In the genomic region with DNA sequence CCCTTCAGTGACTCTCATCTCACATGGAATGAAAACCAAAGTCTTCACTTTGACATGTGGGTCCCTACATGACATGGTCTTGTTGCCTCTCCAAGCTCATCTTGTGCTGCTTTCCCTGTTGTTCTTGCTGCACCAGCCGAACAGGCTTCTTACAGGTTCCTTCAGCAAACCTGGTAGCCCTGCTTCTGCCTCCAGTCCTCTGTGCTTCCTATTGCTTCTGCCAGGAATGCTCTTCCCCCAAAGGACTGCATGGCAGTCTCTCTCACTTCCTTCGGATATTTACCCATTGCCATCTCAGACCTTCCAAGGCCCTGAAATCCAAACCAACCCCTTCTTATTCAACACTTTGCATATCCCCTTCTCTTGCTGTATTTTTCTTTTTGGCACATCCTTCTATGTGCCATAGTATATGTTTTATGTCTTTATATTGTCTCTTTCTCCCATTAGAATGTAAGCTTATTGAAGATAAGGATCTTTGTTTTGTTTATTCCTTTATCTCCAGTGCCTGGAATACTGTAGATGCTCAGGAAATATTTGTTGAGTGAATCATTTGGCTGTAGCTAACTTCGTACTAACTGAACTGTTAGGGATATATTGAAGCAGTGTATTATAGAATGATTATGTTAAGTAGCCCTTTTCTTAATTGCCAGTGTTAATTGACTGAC, we compare ENCODE assay signal across 1 cellular context.
TF ChIP-seq lines count a peak whose summit lies in the region.

No MANE protein-coding gene starts in this region.

TF ChIP-seq in HepG2, 621 proteins besides CTCF, POLR2A, EP300 and RAD21 (continued from another document):
- TF ChIP-seq AHDC1 (CRISPR knock-in tag; IDR thresholded peaks at IDR 0.05; ENCODE audit: borderline replicate concordance) (peak; percentile 16; the same call in 1 of the 2 replicates), MLLT10 (CRISPR knock-in tag; IDR thresholded peaks at IDR 0.05) (no peak), ZNF3 (CRISPR knock-in tag; IDR thresholded peaks at IDR 0.05) (0 out of 2 replicates have a peak, but pooled peaks have one; percentile 38), ZNF343 (CRISPR knock-in tag; IDR thresholded peaks at IDR 0.05) (no peak), KDM5A (IDR thresholded peaks at IDR 0.05; ENCODE audit: borderline replicate concordance, low read length) (no peak), SOX5 (CRISPR knock-in tag; IDR thresholded peaks at IDR 0.05; ENCODE audit: borderline replicate concordance) (peak; percentile 65; the same call in 1 of the 2 replicates), RXRB (CRISPR knock-in tag; IDR thresholded peaks at IDR 0.05; ENCODE audit: borderline replicate concordance) (peak; percentile 14; the same call in 1 of the 2 replicates), CREB1 (IDR thresholded peaks at IDR 0.05) (no peak), CREB1 (CRISPR knock-in tag; IDR thresholded peaks at IDR 0.05) (no peak), MED1 (CRISPR knock-in tag; IDR thresholded peaks at IDR 0.05) (peak; percentile 38), ZNF317 (CRISPR knock-in tag; IDR thresholded peaks at IDR 0.05) (no peak), GATAD2A (CRISPR knock-in tag; IDR thresholded peaks at IDR 0.05) (peak; percentile 42; the same call in 1 of the 2 replicates), ZNF713 (CRISPR knock-in tag; IDR thresholded peaks at IDR 0.05) (no peak), ELF1 (CRISPR knock-in tag; IDR thresholded peaks at IDR 0.05) (no peak), HMG20A (CRISPR knock-in tag; IDR thresholded peaks at IDR 0.05; ENCODE audit: borderline replicate concordance) (peak; percentile 28; the same call in 1 of the 2 replicates), ZNF142 (CRISPR knock-in tag; IDR thresholded peaks at IDR 0.05) (no peak)
- TF ChIP-seq, protein P1, sequence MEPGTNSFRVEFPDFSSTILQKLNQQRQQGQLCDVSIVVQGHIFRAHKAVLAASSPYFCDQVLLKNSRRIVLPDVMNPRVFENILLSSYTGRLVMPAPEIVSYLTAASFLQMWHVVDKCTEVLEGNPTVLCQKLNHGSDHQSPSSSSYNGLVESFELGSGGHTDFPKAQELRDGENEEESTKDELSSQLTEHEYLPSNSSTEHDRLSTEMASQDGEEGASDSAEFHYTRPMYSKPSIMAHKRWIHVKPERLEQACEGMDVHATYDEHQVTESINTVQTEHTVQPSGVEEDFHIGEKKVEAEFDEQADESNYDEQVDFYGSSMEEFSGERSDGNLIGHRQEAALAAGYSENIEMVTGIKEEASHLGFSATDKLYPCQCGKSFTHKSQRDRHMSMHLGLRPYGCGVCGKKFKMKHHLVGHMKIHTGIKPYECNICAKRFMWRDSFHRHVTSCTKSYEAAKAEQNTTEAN (CRISPR knock-in tag; conservative IDR thresholded peaks at IDR 0.05) = no peak
- TF ChIP-seq, protein P2, sequence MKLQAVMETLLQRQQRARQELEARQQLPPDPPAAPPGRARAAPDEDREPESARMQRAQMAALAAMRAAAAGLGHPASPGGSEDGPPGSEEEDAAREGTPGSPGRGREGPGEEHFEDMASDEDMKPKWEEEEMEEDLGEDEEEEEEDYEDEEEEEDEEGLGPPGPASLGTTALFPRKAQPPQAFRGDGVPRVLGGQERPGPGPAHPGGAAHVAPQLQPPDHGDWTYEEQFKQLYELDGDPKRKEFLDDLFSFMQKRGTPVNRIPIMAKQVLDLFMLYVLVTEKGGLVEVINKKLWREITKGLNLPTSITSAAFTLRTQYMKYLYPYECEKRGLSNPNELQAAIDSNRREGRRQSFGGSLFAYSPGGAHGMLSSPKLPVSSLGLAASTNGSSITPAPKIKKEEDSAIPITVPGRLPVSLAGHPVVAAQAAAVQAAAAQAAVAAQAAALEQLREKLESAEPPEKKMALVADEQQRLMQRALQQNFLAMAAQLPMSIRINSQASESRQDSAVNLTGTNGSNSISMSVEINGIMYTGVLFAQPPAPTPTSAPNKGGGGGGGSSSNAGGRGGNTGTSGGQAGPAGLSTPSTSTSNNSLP (IDR thresholded peaks at IDR 0.05; ENCODE audit: low read depth, low read length) = peak; percentile 35; the same call in 1 of the 2 replicates
- TF ChIP-seq, protein P3, sequence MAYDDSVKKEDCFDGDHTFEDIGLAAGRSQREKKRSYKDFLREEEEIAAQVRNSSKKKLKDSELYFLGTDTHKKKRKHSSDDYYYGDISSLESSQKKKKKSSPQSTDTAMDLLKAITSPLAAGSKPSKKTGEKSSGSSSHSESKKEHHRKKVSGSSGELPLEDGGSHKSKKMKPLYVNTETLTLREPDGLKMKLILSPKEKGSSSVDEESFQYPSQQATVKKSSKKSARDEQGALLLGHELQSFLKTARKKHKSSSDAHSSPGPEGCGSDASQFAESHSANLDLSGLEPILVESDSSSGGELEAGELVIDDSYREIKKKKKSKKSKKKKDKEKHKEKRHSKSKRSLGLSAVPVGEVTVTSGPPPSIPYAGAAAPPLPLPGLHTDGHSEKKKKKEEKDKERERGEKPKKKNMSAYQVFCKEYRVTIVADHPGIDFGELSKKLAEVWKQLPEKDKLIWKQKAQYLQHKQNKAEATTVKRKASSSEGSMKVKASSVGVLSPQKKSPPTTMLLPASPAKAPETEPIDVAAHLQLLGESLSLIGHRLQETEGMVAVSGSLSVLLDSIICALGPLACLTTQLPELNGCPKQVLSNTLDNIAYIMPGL (CRISPR knock-in tag; IDR thresholded peaks at IDR 0.05; ENCODE audit: borderline replicate concordance in 1 of 2, low read depth in 1 of 2) = peak in 1 of 2 experiments; percentile 16; a peak in 1 of 4 replicates
- TF ChIP-seq, protein P4, sequence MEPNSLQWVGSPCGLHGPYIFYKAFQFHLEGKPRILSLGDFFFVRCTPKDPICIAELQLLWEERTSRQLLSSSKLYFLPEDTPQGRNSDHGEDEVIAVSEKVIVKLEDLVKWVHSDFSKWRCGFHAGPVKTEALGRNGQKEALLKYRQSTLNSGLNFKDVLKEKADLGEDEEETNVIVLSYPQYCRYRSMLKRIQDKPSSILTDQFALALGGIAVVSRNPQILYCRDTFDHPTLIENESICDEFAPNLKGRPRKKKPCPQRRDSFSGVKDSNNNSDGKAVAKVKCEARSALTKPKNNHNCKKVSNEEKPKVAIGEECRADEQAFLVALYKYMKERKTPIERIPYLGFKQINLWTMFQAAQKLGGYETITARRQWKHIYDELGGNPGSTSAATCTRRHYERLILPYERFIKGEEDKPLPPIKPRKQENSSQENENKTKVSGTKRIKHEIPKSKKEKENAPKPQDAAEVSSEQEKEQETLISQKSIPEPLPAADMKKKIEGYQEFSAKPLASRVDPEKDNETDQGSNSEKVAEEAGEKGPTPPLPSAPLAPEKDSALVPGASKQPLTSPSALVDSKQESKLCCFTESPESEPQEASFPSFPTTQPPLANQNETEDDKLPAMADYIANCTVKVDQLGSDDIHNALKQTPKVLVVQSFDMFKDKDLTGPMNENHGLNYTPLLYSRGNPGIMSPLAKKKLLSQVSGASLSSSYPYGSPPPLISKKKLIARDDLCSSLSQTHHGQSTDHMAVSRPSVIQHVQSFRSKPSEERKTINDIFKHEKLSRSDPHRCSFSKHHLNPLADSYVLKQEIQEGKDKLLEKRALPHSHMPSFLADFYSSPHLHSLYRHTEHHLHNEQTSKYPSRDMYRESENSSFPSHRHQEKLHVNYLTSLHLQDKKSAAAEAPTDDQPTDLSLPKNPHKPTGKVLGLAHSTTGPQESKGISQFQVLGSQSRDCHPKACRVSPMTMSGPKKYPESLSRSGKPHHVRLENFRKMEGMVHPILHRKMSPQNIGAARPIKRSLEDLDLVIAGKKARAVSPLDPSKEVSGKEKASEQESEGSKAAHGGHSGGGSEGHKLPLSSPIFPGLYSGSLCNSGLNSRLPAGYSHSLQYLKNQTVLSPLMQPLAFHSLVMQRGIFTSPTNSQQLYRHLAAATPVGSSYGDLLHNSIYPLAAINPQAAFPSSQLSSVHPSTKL (CRISPR knock-in tag; IDR thresholded peaks at IDR 0.05) = peak; percentile 54
TF ChIP-seq in HepG2: peak in this region for 11.
